In genomic region chr5:137563646-137564474, GRCh38 we compare ENCODE assay signal across 9 cellular contexts.
DNase-seq lines count a peak whose midpoint lies in the region; ATAC-seq and TF ChIP-seq lines count a peak whose summit lies in the region.
"Had no signal": no experiment of that assay in that cellular context is flagged by ENCODE, and none has a peak within 500 bp of the region (broad histone marks: within the 10 kb centered on the region; RNA-seq: fewer than 3 reads in every experiment).

No MANE protein-coding gene starts in this region.

- peaks cover 67% of the 10 kb centered on the region for H3F3A ChIP-seq in GM23248 (ENCODE audit: insufficient read depth)

- no peaks in the 10 kb centered on the region for H3K79me2 ChIP-seq in GM23248 (ENCODE audit: insufficient read depth)

- H3K4me3 ChIP-seq in GM23248, result peak overlapping the region; percentile 45

- peak overlapping the region; percentile 62 for H3K9ac ChIP-seq in GM23248

- no peak overlapping the region for H2AFZ ChIP-seq in GM23248

- H3K36me3 ChIP-seq in GM23248 (ENCODE audit: low read depth), result no peaks in the 10 kb centered on the region

- no peak for TF ChIP-seq CTCF in GM10248 (IDR thresholded peaks at IDR 0.05; ENCODE audit: control extremely low read depth, extremely low read depth, low read depth, missing control alignments)

- in situ Hi-C loops in GM23248 (cut with MboI), result no loop called here

- peak overlapping the region; percentile 88 for H3K27ac ChIP-seq in GM23248

- no peaks in the 10 kb centered on the region for H3K27me3 ChIP-seq in GM23248 (replicated peaks; ENCODE audit: insufficient read depth)

- H3K4me1 ChIP-seq in GM23248 (ENCODE audit: insufficient read depth), result peaks cover 73% of the 10 kb centered on the region

- H3K9me3 ChIP-seq in GM23248 (ENCODE audit: low read depth), result no peaks in the 10 kb centered on the region

- H4K20me1 ChIP-seq in GM23248 (ENCODE audit: insufficient read depth), result no peaks in the 10 kb centered on the region

- peak overlapping the region; percentile 80 for H3K4me2 ChIP-seq in GM23248 (ENCODE audit: unreplicated experiment)

- CTCF ChIA-PET in GM10248 (lab: Yijun Ruan, JAX), result no interaction called here

- DNase-seq in GM23248 (peak; percentile 93), NCI-H748 treated with DMSO at 0.1 percent for 48 hours (lab: John Stamatoyannopoulos, UW) (peak; percentile 12), dermis blood vessel endothelial cell (peak; percentile 89), pons (ENCODE audit: low spot score) (peak; percentile 15), GM10248 (ENCODE audit: extremely low spot score) (no peak)
- no peak for DNase-seq in activated effector memory CD4-positive, alpha-beta T cell treated with anti-CD3 and anti-CD28 coated beads, Interleukin-2, amount 50 U/mL, for 16 hours
- DNase-seq: foreskin melanocyte had no signal

- H3K9me2 ChIP-seq in GM23248 (ENCODE audit: insufficient read depth), result no peaks in the 10 kb centered on the region

- WGBS in GM23248 (ENCODE audit: low coverage in 1 of 2, low lambda C conversion rate in 2 of 2, missing lambda C conversion rate in 2 of 2), 2 experiments, result 3 to 8% methylated on average over 14 of the region's 14 CpGs

- ATAC-seq in HG02588 (IDR thresholded peaks at IDR 0.05; ENCODE audit: unreplicated experiment) (no peak), HG02763 (IDR thresholded peaks at IDR 0.05; ENCODE audit: unreplicated experiment) (no peak)

- POLR2A ChIA-PET in GM10248 (lab: Yijun Ruan, JAX), result no interaction called here

Comparison
In these comparisons a context has a peak if more than half of its experiments do, and no peak if none do; other contexts are left out.
1. DNase-seq: peak in GM23248 (single experiment), NCI-H748 treated with DMSO at 0.1 percent for 48 hours (single experiment), dermis blood vessel endothelial cell (single experiment) and pons (single experiment); none in GM10248 (single experiment) and activated effector memory CD4-positive, alpha-beta T cell treated with anti-CD3 and anti-CD28 coated beads, Interleukin-2, amount 50 U/mL, for 16 hours (single experiment).